ENCODE assay signal across 1 cellular context in the genomic region with DNA sequence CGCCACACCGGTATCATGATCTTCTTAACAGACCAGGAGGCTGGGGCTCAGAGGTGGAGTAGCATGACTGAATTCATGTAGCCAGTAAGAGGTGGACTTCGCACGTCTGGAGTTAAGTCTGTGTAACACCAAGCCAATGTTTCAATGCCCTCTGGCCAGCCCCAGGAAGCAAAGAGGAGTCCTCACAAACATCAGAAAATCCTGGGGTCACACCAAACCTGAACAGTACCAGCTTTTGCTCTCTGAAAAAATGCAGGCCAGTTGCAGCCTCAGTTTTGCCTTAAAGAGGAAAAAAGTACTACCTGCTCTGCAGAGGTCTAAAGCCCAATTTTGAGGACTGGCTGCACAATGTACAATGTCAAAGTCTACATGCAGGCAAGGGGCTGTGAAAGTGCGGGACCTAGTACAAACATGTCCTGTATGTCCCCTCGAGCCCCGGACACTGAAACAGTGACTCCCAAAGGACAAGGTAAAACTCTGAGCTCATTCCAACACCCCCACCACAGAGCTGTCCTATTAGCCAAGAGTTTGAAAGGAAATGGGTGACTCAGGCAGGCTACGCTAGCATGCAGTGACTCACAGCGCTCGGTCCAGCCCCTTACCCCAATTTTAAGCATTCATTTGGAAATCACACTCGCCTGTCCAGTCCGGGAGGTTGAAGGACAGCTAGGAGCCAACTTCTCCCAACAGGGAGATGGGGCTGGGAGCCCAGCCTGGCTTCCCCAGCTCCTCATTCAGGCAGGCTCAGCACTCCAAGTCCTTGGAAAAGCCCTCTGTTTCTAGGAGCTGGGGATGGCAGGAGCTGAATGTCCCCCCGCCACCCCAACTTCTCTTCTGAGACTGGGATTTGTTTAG.
TF ChIP-seq lines count a peak whose summit lies in the region.

No MANE protein-coding gene starts in this region.

TF ChIP-seq in HepG2, 621 proteins besides CTCF, POLR2A, EP300 and RAD21 (continues in another document):
- TF ChIP-seq, protein P1, sequence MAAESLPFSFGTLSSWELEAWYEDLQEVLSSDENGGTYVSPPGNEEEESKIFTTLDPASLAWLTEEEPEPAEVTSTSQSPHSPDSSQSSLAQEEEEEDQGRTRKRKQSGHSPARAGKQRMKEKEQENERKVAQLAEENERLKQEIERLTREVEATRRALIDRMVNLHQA (CRISPR knock-in tag; IDR thresholded peaks at IDR 0.05): no peak
- TF ChIP-seq PATZ1 (CRISPR knock-in tag; IDR thresholded peaks at IDR 0.05) (peak; percentile 89), CBX2 (IDR thresholded peaks at IDR 0.05; ENCODE audit: low read depth, low read length) (no peak), CBX2 (CRISPR knock-in tag; IDR thresholded peaks at IDR 0.05; ENCODE audit: low read depth) (no peak), CHD2 (IDR thresholded peaks at IDR 0.05; ENCODE audit: low read depth, low read length) (no peak), ZNF557 (CRISPR knock-in tag; IDR thresholded peaks at IDR 0.05) (no peak), ISX (CRISPR knock-in tag; conservative IDR thresholded peaks at IDR 0.05) (no peak), NCOA2 (CRISPR knock-in tag; IDR thresholded peaks at IDR 0.05) (peak; percentile 59), ZNF281 (CRISPR knock-in tag; IDR thresholded peaks at IDR 0.05; ENCODE audit: borderline replicate concordance) (peak; percentile 62; the same call in 1 of the 2 replicates), GLI4 (CRISPR knock-in tag; IDR thresholded peaks at IDR 0.05; ENCODE audit: borderline replicate concordance) (no peak), IRF9 (CRISPR knock-in tag; IDR thresholded peaks at IDR 0.05; ENCODE audit: borderline replicate concordance) (no peak), ZBTB4 (CRISPR knock-in tag; IDR thresholded peaks at IDR 0.05; ENCODE audit: borderline replicate concordance) (0 out of 2 replicates have a peak, but pooled peaks have one; percentile 17), ARID3A (IDR thresholded peaks at IDR 0.05; ENCODE audit: low read depth, low read length) (no peak; the same call in 1 of the 2 replicates), AFF4 (CRISPR knock-in tag; IDR thresholded peaks at IDR 0.05) (no peak; the same call in 1 of the 2 replicates), GFI1 (CRISPR knock-in tag; IDR thresholded peaks at IDR 0.05; ENCODE audit: borderline replicate concordance) (no peak), TBX2 (CRISPR knock-in tag; IDR thresholded peaks at IDR 0.05; ENCODE audit: borderline replicate concordance) (peak; percentile 71), ZNF776 (CRISPR knock-in tag; IDR thresholded peaks at IDR 0.05) (no peak), YEATS4 (CRISPR knock-in tag; IDR thresholded peaks at IDR 0.05; ENCODE audit: borderline replicate concordance) (0 out of 2 replicates have a peak, but pooled peaks have one; percentile 18), KDM5B (CRISPR knock-in tag; IDR thresholded peaks at IDR 0.05; ENCODE audit: borderline replicate concordance) (no peak; the same call in 1 of the 2 replicates), KDM1A (CRISPR knock-in tag; IDR thresholded peaks at IDR 0.05) (0 out of 2 replicates have a peak, but pooled peaks have one; percentile 46), U2AF1 (optimal IDR thresholded peaks at IDR 0.05; ENCODE audit: low read depth, low read length) (peak; percentile 1), ZNF468 (CRISPR knock-in tag; IDR thresholded peaks at IDR 0.05) (peak; percentile 46; the same call in 1 of the 2 replicates), MLLT10 (CRISPR knock-in tag; IDR thresholded peaks at IDR 0.05) (no peak), DR1 (CRISPR knock-in tag; IDR thresholded peaks at IDR 0.05) (no peak), ZNF761 (CRISPR knock-in tag; conservative IDR thresholded peaks at IDR 0.05) (peak; percentile 88; the same call in 1 of the 2 replicates)
- TF ChIP-seq, protein P2, sequence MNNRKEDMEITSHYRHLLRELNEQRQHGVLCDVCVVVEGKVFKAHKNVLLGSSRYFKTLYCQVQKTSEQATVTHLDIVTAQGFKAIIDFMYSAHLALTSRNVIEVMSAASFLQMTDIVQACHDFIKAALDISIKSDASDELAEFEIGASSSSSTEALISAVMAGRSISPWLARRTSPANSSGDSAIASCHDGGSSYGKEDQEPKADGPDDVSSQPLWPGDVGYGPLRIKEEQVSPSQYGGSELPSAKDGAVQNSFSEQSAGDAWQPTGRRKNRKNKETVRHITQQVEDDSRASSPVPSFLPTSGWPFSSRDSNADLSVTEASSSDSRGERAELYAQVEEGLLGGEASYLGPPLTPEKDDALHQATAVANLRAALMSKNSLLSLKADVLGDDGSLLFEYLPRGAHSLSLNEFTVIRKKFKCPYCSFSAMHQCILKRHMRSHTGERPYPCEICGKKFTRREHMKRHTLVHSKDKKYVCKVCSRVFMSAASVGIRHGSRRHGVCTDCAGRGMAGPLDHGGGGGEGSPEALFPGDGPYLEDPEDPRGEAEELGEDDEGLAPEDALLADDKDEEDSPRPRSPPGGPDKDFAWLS (CRISPR knock-in tag; IDR thresholded peaks at IDR 0.05; ENCODE audit: borderline replicate concordance): peak; percentile 89; the same call in 1 of the 2 replicates
- TF ChIP-seq, protein P3, sequence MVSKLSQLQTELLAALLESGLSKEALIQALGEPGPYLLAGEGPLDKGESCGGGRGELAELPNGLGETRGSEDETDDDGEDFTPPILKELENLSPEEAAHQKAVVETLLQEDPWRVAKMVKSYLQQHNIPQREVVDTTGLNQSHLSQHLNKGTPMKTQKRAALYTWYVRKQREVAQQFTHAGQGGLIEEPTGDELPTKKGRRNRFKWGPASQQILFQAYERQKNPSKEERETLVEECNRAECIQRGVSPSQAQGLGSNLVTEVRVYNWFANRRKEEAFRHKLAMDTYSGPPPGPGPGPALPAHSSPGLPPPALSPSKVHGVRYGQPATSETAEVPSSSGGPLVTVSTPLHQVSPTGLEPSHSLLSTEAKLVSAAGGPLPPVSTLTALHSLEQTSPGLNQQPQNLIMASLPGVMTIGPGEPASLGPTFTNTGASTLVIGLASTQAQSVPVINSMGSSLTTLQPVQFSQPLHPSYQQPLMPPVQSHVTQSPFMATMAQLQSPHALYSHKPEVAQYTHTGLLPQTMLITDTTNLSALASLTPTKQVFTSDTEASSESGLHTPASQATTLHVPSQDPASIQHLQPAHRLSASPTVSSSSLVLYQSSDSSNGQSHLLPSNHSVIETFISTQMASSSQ (IDR thresholded peaks at IDR 0.05; ENCODE audit: low read depth): peak; percentile 33
- TF ChIP-seq, protein P3 (CRISPR knock-in tag; IDR thresholded peaks at IDR 0.05; ENCODE audit: borderline replicate concordance): peak; percentile 75
